Comparison of ENCODE assay signal across 8 cellular contexts in genomic region chr4:118834960-118835895, GRCh38. TPM values are rescaled to one million over a fixed set of nuclear protein-coding genes. Genes with fewer than 3 reads are reported as not detected.
DNase-seq lines count a peak whose midpoint lies in the region; ATAC-seq and TF ChIP-seq lines count a peak whose summit lies in the region.

No MANE protein-coding gene starts in this region.

- peak overlapping the region; percentile 80 for H3K27ac ChIP-seq in HL-60 (replicated peaks)
- H3K27ac ChIP-seq in SJCRH30, result peak overlapping the region; percentile 40; the same call in 1 of the 2 replicates

- DNase-seq in DMS53 (lab: John Stamatoyannopoulos, UW), result peak; percentile 94
- peak; percentile 89 to 90 for DNase-seq in HL-60 (ENCODE audit: low read depth in 1 of 2, low spot score in 1 of 2)
- DNase-seq in SJCRH30, result peak; percentile 43 to 68
- DNase-seq in glomerular endothelial cell (ENCODE audit: extremely low read depth, low read depth, low spot score), result peak; percentile 69
- DNase-seq in non-pigmented ciliary epithelial cell (ENCODE audit: low read depth), result peak; percentile 73
- no peak for DNase-seq in type B pancreatic cell (ENCODE audit: extremely low spot score, unreplicated experiment)

- peak; percentile 49 for ATAC-seq in GM21360 (IDR thresholded peaks at IDR 0.05; ENCODE audit: unreplicated experiment)

- H3K9me3 Mint-ChIP-seq in activated naive CD4-positive, alpha-beta T cell treated with anti-CD3 and anti-CD28 coated beads, Interleukin-2, amount 50 U/mL, for 24 hours, result no peaks in the 10 kb centered on the region
- H3K9me3 Mint-ChIP-seq in type B pancreatic cell, result no peaks in the 10 kb centered on the region

- peak overlapping the region; percentile 82 for H3K27ac Mint-ChIP-seq in activated naive CD4-positive, alpha-beta T cell treated with anti-CD3 and anti-CD28 coated beads, Interleukin-2, amount 50 U/mL, for 24 hours
- peak overlapping the region; percentile 96 for H3K27ac Mint-ChIP-seq in type B pancreatic cell

- H3K4me3 ChIP-seq in HL-60 (replicated peaks; ENCODE audit: insufficient read depth, low read length) (peak overlapping the region; percentile 94), SJCRH30 (peak overlapping the region; percentile 97)

- TF ChIP-seq CTCF in HL-60 (IDR thresholded peaks at IDR 0.05; ENCODE audit: insufficient read depth, low read length) (no peak), type B pancreatic cell (conservative IDR thresholded peaks at IDR 0.05) (no peak)

- peaks cover 24% of the 10 kb centered on the region for H3K4me1 Mint-ChIP-seq in activated naive CD4-positive, alpha-beta T cell treated with anti-CD3 and anti-CD28 coated beads, Interleukin-2, amount 50 U/mL, for 24 hours
- H3K4me1 Mint-ChIP-seq in type B pancreatic cell (ENCODE audit: unreplicated experiment), result peaks cover 15% of the 10 kb centered on the region

- peaks cover 14% of the 10 kb centered on the region for H3K36me3 ChIP-seq in SJCRH30

- peak overlapping the region; percentile 99 for H3K4me3 Mint-ChIP-seq in activated naive CD4-positive, alpha-beta T cell treated with anti-CD3 and anti-CD28 coated beads, Interleukin-2, amount 50 U/mL, for 24 hours
- H3K4me3 Mint-ChIP-seq in type B pancreatic cell, result peak overlapping the region; percentile 94

- H3K27me3 Mint-ChIP-seq in activated naive CD4-positive, alpha-beta T cell treated with anti-CD3 and anti-CD28 coated beads, Interleukin-2, amount 50 U/mL, for 24 hours, result no peaks in the 10 kb centered on the region
- H3K27me3 Mint-ChIP-seq in type B pancreatic cell, result peaks cover 7% of the 10 kb centered on the region

- H3K36me3 Mint-ChIP-seq in activated naive CD4-positive, alpha-beta T cell treated with anti-CD3 and anti-CD28 coated beads, Interleukin-2, amount 50 U/mL, for 24 hours, result peaks cover 11% of the 10 kb centered on the region
- H3K36me3 Mint-ChIP-seq in type B pancreatic cell, result peaks cover 18% of the 10 kb centered on the region

- H3K27me3 ChIP-seq in HL-60 (ENCODE audit: insufficient read depth, poor library complexity, severe bottlenecking) (no peaks in the 10 kb centered on the region), SJCRH30 (no peaks in the 10 kb centered on the region)

- 0 out of 2 replicates have a peak, but pooled peaks cover 4% of the 10 kb centered on the region for H3K4me1 ChIP-seq in SJCRH30

- no peaks in the 10 kb centered on the region for H3K9me3 ChIP-seq in SJCRH30 (replicated peaks)

RNA-seq across cellular contexts. Expression of gene SEC24D, which starts 0.7 kb away (rescaled TPM):
- total RNA-seq in SJCRH30 (2014; rRNA removed; shearing (Covaris generic)), result 23.6 and 25.9 TPM in 2 replicates
- 124 and 134 TPM in 2 replicates for total RNA-seq in glomerular endothelial cell
- total RNA-seq in type B pancreatic cell (ENCODE audit: low replicate concordance), result 53.9 and 87.6 TPM in 2 replicates

RNA-seq across cellular contexts. Expression of gene SYNPO2, which starts 53.4 kb away (rescaled TPM):
- total RNA-seq in SJCRH30 (2014; rRNA removed; shearing (Covaris generic)), result 8.5 and 9.2 TPM in 2 replicates
- total RNA-seq in glomerular endothelial cell (0.47 and 0.53 TPM in 2 replicates), type B pancreatic cell (ENCODE audit: low replicate concordance) (20.1 and 22.9 TPM in 2 replicates)
